In the genomic region with DNA sequence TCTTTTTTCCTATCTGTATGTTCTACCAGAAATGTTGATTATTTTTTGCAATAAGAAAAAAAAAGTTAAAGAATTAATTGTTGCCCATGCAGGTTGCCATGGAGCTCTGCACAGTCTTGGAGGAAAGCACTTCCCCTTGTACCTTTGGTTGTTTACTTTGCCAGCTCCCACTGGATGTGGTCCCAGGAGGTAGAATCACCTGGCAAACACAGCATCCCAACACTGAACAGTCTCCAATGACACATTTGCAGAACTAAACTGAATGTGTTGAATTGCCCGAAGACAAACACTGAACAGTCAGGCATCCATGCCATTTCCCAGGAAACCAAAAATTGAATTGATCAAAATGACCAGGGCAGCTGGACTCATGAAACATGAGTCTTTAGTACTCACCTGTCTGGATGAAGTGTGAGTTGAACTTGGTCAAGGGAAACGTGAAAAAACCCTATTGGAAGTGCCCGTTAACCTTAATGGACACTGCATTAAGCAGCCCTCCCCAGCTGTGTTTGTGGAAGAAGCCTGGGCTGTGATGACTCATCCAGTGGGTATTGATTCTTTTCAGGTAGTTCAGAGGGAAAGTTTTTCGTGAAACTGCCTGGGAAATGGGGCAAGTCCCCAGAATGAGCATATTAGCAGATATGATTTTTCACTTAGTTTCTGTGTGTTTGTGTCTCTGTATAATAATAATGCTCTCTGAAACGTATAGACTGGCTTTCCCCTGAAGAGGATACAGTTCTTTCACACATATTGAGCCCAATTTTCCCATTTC, we compare ENCODE assay signal across 8 cellular contexts.
DNase-seq lines count a peak whose midpoint lies in the region; ATAC-seq and TF ChIP-seq lines count a peak whose summit lies in the region.

No MANE protein-coding gene starts in this region.

- POLR2A ChIA-PET in A673 (lab: Charles Lee; ENCODE audit: low non-redundant PET) = no interaction called here

- DNase-seq in NCI-H1417 (lab: John Stamatoyannopoulos, UW) = peak in 2 of 3 experiments; percentile 40 to 79
- no peak for DNase-seq in NCI-H1417 treated with DMSO at 0.1 percent for 48 hours (lab: John Stamatoyannopoulos, UW)
- peak; percentile 84 for DNase-seq in NCI-H748 treated with DMSO at 0.1 percent for 48 hours (lab: John Stamatoyannopoulos, UW)
- DNase-seq in progenitor cell of endocrine pancreas (ENCODE audit: low spot score, unreplicated experiment) = no peak
- DNase-seq in cerebellar cortex (ENCODE audit: low spot score) = no peak
- DNase-seq in SK-N-DZ (ENCODE audit: low spot score) = no peak
- DNase-seq in A673 (ENCODE audit: low spot score) = no peak

- H3K4me3 ChIP-seq in A673 (ENCODE audit: low read depth, low read length, poor library complexity, severe bottlenecking) = no peak overlapping the region

- no peaks in the 10 kb centered on the region for H3K36me3 ChIP-seq in A673 (ENCODE audit: insufficient read depth, low read length, poor library complexity, severe bottlenecking)

- H3K4me1 ChIP-seq in A673 (ENCODE audit: insufficient read depth, low read length, poor library complexity, severe bottlenecking) = no peaks in the 10 kb centered on the region

- no peaks in the 10 kb centered on the region for H3K27me3 ChIP-seq in A673 (replicated peaks; ENCODE audit: insufficient read depth, low read depth, low read length, poor library complexity)

- intact Hi-C loops in A673 (cut with micrococcal nuclease; ENCODE audit: unreplicated experiment) = no loop called here

- no peak overlapping the region for H3K27ac ChIP-seq in A673 (ENCODE audit: low read depth, low read length, poor library complexity, severe bottlenecking)

- BruUV-seq in A673 (replicated peaks; lab: Mats Ljungman, UMichigan) = no TSS peak

- H3K4me3 Mint-ChIP-seq in progenitor cell of endocrine pancreas (ENCODE audit: low read depth) = no peak overlapping the region

- H3K27ac Mint-ChIP-seq in progenitor cell of endocrine pancreas = peak overlapping the region; percentile 90

- peaks cover 12% of the 10 kb centered on the region for H3K9me3 Mint-ChIP-seq in progenitor cell of endocrine pancreas (ENCODE audit: low read depth)

- H3K27me3 Mint-ChIP-seq in progenitor cell of endocrine pancreas = no peaks in the 10 kb centered on the region

- CTCF ChIA-PET in A673 (lab: Charles Lee) = no interaction called here

- TF ChIP-seq CTCF in progenitor cell of endocrine pancreas (IDR thresholded peaks at IDR 0.05; ENCODE audit: unreplicated experiment) (no peak), A673 (conservative IDR thresholded peaks at IDR 0.05; ENCODE audit: low read depth, low read length) (no peak)

- peak; percentile 52 for ATAC-seq in HG02885 (IDR thresholded peaks at IDR 0.05; ENCODE audit: poor library complexity, unreplicated experiment)

- peaks cover 19% of the 10 kb centered on the region for H3K4me1 Mint-ChIP-seq in progenitor cell of endocrine pancreas (ENCODE audit: low read depth)

- H3K36me3 Mint-ChIP-seq in progenitor cell of endocrine pancreas (ENCODE audit: insufficient read depth) = no peaks in the 10 kb centered on the region

- no peaks in the 10 kb centered on the region for H3K9me3 ChIP-seq in A673 (ENCODE audit: low read depth, low read length, poor library complexity, severe bottlenecking)

Comparison
In these comparisons a context has a peak if more than half of its experiments do, and no peak if none do; other contexts are left out.
1. DNase-seq: peak in NCI-H1417 (2 of 3) and NCI-H748 treated with DMSO at 0.1 percent for 48 hours (single experiment); none in NCI-H1417 treated with DMSO at 0.1 percent for 48 hours (single experiment), progenitor cell of endocrine pancreas (single experiment), cerebellar cortex (single experiment), SK-N-DZ (single experiment) and A673 (single experiment).